In genomic region chr3:143389388-143389787, GRCh38 we compare ENCODE assay signal across 24 cellular contexts.
"Had no signal": no experiment of that assay in that cellular context is flagged by ENCODE, and none has a peak within 500 bp of the region (broad histone marks: within the 10 kb centered on the region; RNA-seq: fewer than 3 reads in every experiment).

No MANE protein-coding gene starts in this region.

- H3K27ac ChIP-seq: left ventricle myocardium inferior, neural progenitor cell, neutrophil, ovary, right atrium auricular region, right lobe of liver, tibial nerve, vagina had no signal

- H3K4me1 ChIP-seq: left ventricle myocardium inferior, right atrium auricular region, right lobe of liver, tibial nerve, vagina had no signal

- H3K27me3 ChIP-seq: neural progenitor cell, neutrophil, ovary, right atrium auricular region, right lobe of liver, tibial nerve, vagina had no signal

- H3K4me3 ChIP-seq: left ventricle myocardium inferior, lung, neural progenitor cell, ovary, right atrium auricular region, right lobe of liver, smooth muscle cell, tibial nerve, vagina had no signal

- H3K9me3 ChIP-seq: neutrophil, ovary, right atrium auricular region, right lobe of liver, vagina had no signal

- DNase-seq: islet precursor cell; left ventricle myocardium inferior; mesendoderm; naive B cell; natural killer cell; nephron progenitor cell; occipital lobe; ovary; right lobe of liver; stimulated activated CD4-positive, alpha-beta T cell treated with anti-CD3 and anti-CD28 coated beads, Interleukin-1b, Interleukin-23, amount 100 ng/mL, for 48 hours; stimulated activated CD4-positive, alpha-beta T cell treated with anti-CD3 and anti-CD28 coated beads, Interleukin-2, amount 100 ng/mL, for 48 hours; stimulated activated CD4-positive, alpha-beta T cell treated with anti-CD3 and anti-CD28 coated beads, Interleukin-4, amount 100 ng/mL, for 4 hours; stimulated activated CD8-positive, alpha-beta memory T cell treated with anti-CD3 and anti-CD28 coated beads, Interleukin-4, amount 100 ng/mL, for 48 hours; stimulated activated naive CD4-positive, alpha-beta T cell treated with Interleukin-2 at 50 U/mL for 16 hours; stimulated activated naive CD8-positive, alpha-beta T cell treated with anti-CD3 and anti-CD28 coated beads, Interleukin-15, amount 100 ng/mL, for 72 hours; substantia nigra had no signal

- H3K36me3 ChIP-seq: left ventricle myocardium inferior, neural progenitor cell, neutrophil, ovary, right atrium auricular region, right lobe of liver, tibial nerve, vagina had no signal

- H2AFZ ChIP-seq: neural progenitor cell had no signal

- H3K9ac ChIP-seq: neural progenitor cell had no signal

- ATAC-seq: natural killer cell; stimulated activated memory B cell treated with anti-CD40 and anti-IgM and Interleukin-4, amounts not matched to agents 10 μg/mL and 1 μg/mL and 100 μg/mL, for 72 hours; stimulated activated naive CD8-positive, alpha-beta T cell treated with anti-CD3 and anti-CD28 coated beads, Interleukin-15, amount 100 ng/mL, for 72 hours had no signal

- H3K4me2 ChIP-seq: neural progenitor cell, smooth muscle cell had no signal
